2 cellular contexts compared by ENCODE assay signal in genomic region chr1:180057883-180058396, GRCh38.
TF ChIP-seq lines count a peak whose summit lies in the region.

No MANE protein-coding gene starts in this region.

TF ChIP-seq in HepG2, 621 proteins besides CTCF, POLR2A, EP300 and RAD21:
- peak; percentile 77 for TF ChIP-seq NFE2L2 (IDR thresholded peaks at IDR 0.05; ENCODE audit: low read length)
- no peak for TF ChIP-seq MYNN (CRISPR knock-in tag; IDR thresholded peaks at IDR 0.05; ENCODE audit: low read depth)
- TF ChIP-seq ZNF589 (CRISPR knock-in tag; conservative IDR thresholded peaks at IDR 0.05), result no peak
- no peak for TF ChIP-seq KDM5B (CRISPR knock-in tag; IDR thresholded peaks at IDR 0.05; ENCODE audit: borderline replicate concordance)
- peak; percentile 74 to 85 for TF ChIP-seq MAFK (conservative IDR thresholded peaks at IDR 0.05 in 1 of 2, IDR thresholded peaks at IDR 0.05 in 1 of 2; ENCODE audit: low read length in 2 of 2)
- peak; percentile 71 for TF ChIP-seq MAFF (IDR thresholded peaks at IDR 0.05; ENCODE audit: low read depth, low read length)
- TF ChIP-seq HOXA3 (CRISPR knock-in tag; IDR thresholded peaks at IDR 0.05), result no peak

TF ChIP-seq in K562, 482 proteins besides CTCF, POLR2A, EP300 and RAD21 (continued from another document and continues in another):
- peak; percentile 25; the same call in 1 of the 2 replicates for TF ChIP-seq HDAC2 (IDR thresholded peaks at IDR 0.05)
- TF ChIP-seq, protein P1, sequence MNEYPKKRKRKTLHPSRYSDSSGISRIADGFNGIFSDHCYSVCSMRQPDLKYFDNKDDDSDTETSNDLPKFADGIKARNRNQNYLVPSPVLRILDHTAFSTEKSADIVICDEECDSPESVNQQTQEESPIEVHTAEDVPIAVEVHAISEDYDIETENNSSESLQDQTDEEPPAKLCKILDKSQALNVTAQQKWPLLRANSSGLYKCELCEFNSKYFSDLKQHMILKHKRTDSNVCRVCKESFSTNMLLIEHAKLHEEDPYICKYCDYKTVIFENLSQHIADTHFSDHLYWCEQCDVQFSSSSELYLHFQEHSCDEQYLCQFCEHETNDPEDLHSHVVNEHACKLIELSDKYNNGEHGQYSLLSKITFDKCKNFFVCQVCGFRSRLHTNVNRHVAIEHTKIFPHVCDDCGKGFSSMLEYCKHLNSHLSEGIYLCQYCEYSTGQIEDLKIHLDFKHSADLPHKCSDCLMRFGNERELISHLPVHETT (CRISPR knock-in tag; conservative IDR thresholded peaks at IDR 0.05 in 1 of 2, IDR thresholded peaks at IDR 0.05 in 1 of 2), result peak in 1 of 2 experiments; percentile 30; a peak in 1 of 4 replicates
- peak; percentile 98 for TF ChIP-seq MAFF (IDR thresholded peaks at IDR 0.05; ENCODE audit: low read length)
- TF ChIP-seq JUND (IDR thresholded peaks at IDR 0.05; ENCODE audit: borderline replicate concordance, low read depth, low read length), result no peak
- TF ChIP-seq JUND (tag; IDR thresholded peaks at IDR 0.05; ENCODE audit: borderline replicate concordance, low read depth, low read length), result peak; percentile 62; the same call in 1 of the 3 replicates
- no peak for TF ChIP-seq ZNF75A (CRISPR knock-in tag; IDR thresholded peaks at IDR 0.05)
- TF ChIP-seq MGA (IDR thresholded peaks at IDR 0.05), result peak; percentile 60
- TF ChIP-seq ZNF766 (CRISPR knock-in tag; conservative IDR thresholded peaks at IDR 0.05), result peak; percentile 85; the same call in 1 of the 2 replicates
- TF ChIP-seq ARID1B (IDR thresholded peaks at IDR 0.05), result peak; percentile 79
- peak; percentile 40; the same call in 1 of the 2 replicates for TF ChIP-seq MECOM (CRISPR knock-in tag; IDR thresholded peaks at IDR 0.05)
- peak; percentile 58 for TF ChIP-seq BRD9 (IDR thresholded peaks at IDR 0.05; ENCODE audit: low read depth, partially characterized antibody)
- TF ChIP-seq, protein P2, sequence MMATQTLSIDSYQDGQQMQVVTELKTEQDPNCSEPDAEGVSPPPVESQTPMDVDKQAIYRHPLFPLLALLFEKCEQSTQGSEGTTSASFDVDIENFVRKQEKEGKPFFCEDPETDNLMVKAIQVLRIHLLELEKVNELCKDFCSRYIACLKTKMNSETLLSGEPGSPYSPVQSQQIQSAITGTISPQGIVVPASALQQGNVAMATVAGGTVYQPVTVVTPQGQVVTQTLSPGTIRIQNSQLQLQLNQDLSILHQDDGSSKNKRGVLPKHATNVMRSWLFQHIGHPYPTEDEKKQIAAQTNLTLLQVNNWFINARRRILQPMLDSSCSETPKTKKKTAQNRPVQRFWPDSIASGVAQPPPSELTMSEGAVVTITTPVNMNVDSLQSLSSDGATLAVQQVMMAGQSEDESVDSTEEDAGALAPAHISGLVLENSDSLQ (IDR thresholded peaks at IDR 0.05), result 0 out of 2 replicates have a peak, but pooled peaks have one; percentile 9
- 0 out of 4 replicates have a peak, but pooled peaks have one; percentile 36 to 53 for TF ChIP-seq MNT (conservative IDR thresholded peaks at IDR 0.05)
- no peak for TF ChIP-seq NFRKB (IDR thresholded peaks at IDR 0.05; ENCODE audit: low read depth)
- TF ChIP-seq RFX7 (CRISPR knock-in tag; IDR thresholded peaks at IDR 0.05), result no peak
- peak; percentile 67 for TF ChIP-seq DMBX1 (CRISPR knock-in tag; IDR thresholded peaks at IDR 0.05; ENCODE audit: borderline replicate concordance)
- TF ChIP-seq SRSF7 (optimal IDR thresholded peaks at IDR 0.05; ENCODE audit: low read depth, low read length), result no peak
- TF ChIP-seq KDM1A (IDR thresholded peaks at IDR 0.05), result peak in 1 of 2 experiments; percentile 22; a peak in 2 of 4 replicates
- TF ChIP-seq E2F3 (CRISPR knock-in tag; IDR thresholded peaks at IDR 0.05), result no peak
- peak; percentile 99 for TF ChIP-seq BACH1 (tag; IDR thresholded peaks at IDR 0.05)
- peak; percentile 54; the same call in 1 of the 2 replicates for TF ChIP-seq CXXC5 (CRISPR knock-in tag; IDR thresholded peaks at IDR 0.05)
- TF ChIP-seq ATF3 (IDR thresholded peaks at IDR 0.05), result peak; percentile 58; the same call in 1 of the 2 replicates
- TF ChIP-seq ATF3 (CRISPR knock-in tag; conservative IDR thresholded peaks at IDR 0.05), result no peak
- TF ChIP-seq, protein P3, sequence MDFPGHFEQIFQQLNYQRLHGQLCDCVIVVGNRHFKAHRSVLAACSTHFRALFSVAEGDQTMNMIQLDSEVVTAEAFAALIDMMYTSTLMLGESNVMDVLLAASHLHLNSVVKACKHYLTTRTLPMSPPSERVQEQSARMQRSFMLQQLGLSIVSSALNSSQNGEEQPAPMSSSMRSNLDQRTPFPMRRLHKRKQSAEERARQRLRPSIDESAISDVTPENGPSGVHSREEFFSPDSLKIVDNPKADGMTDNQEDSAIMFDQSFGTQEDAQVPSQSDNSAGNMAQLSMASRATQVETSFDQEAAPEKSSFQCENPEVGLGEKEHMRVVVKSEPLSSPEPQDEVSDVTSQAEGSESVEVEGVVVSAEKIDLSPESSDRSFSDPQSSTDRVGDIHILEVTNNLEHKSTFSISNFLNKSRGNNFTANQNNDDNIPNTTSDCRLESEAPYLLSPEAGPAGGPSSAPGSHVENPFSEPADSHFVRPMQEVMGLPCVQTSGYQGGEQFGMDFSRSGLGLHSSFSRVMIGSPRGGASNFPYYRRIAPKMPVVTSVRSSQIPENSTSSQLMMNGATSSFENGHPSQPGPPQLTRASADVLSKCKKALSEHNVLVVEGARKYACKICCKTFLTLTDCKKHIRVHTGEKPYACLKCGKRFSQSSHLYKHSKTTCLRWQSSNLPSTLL (IDR thresholded peaks at IDR 0.05), result no peak
- TF ChIP-seq SMARCA4 (IDR thresholded peaks at IDR 0.05), result peak; percentile 78
- TF ChIP-seq, protein P4, sequence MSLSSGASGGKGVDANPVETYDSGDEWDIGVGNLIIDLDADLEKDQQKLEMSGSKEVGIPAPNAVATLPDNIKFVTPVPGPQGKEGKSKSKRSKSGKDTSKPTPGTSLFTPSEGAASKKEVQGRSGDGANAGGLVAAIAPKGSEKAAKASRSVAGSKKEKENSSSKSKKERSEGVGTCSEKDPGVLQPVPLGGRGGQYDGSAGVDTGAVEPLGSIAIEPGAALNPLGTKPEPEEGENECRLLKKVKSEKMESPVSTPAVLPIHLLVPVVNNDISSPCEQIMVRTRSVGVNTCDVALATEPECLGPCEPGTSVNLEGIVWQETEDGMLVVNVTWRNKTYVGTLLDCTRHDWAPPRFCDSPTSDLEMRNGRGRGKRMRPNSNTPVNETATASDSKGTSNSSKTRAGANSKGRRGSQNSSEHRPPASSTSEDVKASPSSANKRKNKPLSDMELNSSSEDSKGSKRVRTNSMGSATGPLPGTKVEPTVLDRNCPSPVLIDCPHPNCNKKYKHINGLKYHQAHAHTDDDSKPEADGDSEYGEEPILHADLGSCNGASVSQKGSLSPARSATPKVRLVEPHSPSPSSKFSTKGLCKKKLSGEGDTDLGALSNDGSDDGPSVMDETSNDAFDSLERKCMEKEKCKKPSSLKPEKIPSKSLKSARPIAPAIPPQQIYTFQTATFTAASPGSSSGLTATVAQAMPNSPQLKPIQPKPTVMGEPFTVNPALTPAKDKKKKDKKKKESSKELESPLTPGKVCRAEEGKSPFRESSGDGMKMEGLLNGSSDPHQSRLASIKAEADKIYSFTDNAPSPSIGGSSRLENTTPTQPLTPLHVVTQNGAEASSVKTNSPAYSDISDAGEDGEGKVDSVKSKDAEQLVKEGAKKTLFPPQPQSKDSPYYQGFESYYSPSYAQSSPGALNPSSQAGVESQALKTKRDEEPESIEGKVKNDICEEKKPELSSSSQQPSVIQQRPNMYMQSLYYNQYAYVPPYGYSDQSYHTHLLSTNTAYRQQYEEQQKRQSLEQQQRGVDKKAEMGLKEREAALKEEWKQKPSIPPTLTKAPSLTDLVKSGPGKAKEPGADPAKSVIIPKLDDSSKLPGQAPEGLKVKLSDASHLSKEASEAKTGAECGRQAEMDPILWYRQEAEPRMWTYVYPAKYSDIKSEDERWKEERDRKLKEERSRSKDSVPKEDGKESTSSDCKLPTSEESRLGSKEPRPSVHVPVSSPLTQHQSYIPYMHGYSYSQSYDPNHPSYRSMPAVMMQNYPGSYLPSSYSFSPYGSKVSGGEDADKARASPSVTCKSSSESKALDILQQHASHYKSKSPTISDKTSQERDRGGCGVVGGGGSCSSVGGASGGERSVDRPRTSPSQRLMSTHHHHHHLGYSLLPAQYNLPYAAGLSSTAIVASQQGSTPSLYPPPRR (CRISPR knock-in tag; IDR thresholded peaks at IDR 0.05; ENCODE audit: borderline replicate concordance), result no peak
- peak; percentile 97 for TF ChIP-seq MAFK (IDR thresholded peaks at IDR 0.05; ENCODE audit: low read length)
- 0 out of 2 replicates have a peak, but pooled peaks have one; percentile 61 for TF ChIP-seq NCOA1 (IDR thresholded peaks at IDR 0.05; ENCODE audit: low read depth)
- peak; percentile 99 for TF ChIP-seq C11orf30 (IDR thresholded peaks at IDR 0.05; ENCODE audit: low read depth)
- peak; percentile 81; the same call in 1 of the 2 replicates for TF ChIP-seq SMAD4 (CRISPR knock-in tag; conservative IDR thresholded peaks at IDR 0.05)
- TF ChIP-seq KDM2B (CRISPR knock-in tag; IDR thresholded peaks at IDR 0.05), result no peak
- TF ChIP-seq BRD4 (IDR thresholded peaks at IDR 0.05), result no peak
